8 cellular contexts compared by ENCODE assay signal in genomic region chr17:77959926-77960521, GRCh38.
DNase-seq lines count a peak whose midpoint lies in the region; ATAC-seq lines count a peak whose summit lies in the region.

No MANE protein-coding gene starts in this region.

- ATAC-seq in HG03457 (IDR thresholded peaks at IDR 0.05; ENCODE audit: unreplicated experiment) (no peak), GM18909 (IDR thresholded peaks at IDR 0.05; ENCODE audit: poor library complexity, unreplicated experiment) (no peak)

- DNase-seq in EH (ENCODE audit: low read depth) (peak; percentile 35), NCI-H345 treated with DMSO at 0.1 percent for 48 hours (lab: John Stamatoyannopoulos, UW; ENCODE audit: unreplicated experiment) (peak; percentile 25), amniotic epithelial cell (ENCODE audit: low read depth) (peak; percentile 6), inferior parietal cortex (ENCODE audit: extremely low spot score) (peak; percentile 52), GM03348 (ENCODE audit: low spot score) (no peak)
- peak; percentile 8 to 17 for DNase-seq in stimulated activated CD4-positive, alpha-beta T cell treated with anti-CD3 and anti-CD28 coated beads, Interleukin-2, amount 100 ng/mL, for 48 hours
